ENCODE assay signal across 8 cellular contexts in the genomic region with DNA sequence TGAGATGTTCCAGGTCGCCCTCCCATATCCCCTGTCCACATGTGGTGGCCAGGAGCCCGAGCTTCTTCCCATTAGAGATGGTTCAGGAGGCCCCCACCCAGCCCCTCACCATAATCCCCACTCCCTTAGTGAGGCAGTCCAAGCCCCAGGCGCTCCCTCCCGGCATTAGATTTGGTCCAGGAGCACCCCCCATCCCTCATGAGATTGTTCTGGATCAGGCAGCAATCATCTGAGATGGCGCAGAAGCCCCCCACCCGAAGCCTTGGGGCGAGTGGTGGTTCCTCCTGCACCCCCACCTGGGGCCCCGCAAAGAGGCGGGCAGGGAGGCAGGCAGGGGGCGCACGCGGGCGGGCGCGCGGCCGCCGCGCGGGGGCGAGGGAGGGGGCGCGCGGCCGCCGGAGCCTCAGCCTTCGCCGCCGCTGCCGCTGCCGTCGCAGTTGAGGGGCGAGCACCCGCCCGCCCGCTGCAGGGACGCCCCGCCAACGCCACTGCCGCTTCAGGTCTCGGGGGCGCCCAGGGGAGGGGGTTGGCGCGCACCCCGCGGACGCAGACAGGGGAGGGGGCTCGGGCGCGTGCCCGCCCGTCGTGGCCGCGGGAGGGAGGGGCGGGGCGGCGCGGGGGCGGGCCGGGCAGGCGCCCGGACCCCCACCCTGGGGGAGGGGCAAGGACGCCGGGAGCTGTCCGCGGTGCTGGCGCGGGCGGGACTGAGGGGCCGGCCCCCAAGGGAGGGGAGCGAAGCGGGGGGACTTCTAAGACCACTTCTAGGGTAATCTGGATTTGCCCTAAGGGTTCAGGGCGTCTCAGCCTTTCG. TPM values are rescaled to one million over a fixed set of nuclear protein-coding genes. Genes with fewer than 3 reads are reported as not detected.
A peak's percentile ranks its signal among the peaks of the same experiment; 100 is the strongest.
DNase-seq lines count a peak whose midpoint lies in the region; FAIRE-seq and TF ChIP-seq lines count a peak whose summit lies in the region.

No MANE protein-coding gene starts in this region.

- H2AFZ ChIP-seq in SU-DHL-6 (ENCODE audit: low read depth, low read length, severe bottlenecking) (no peak overlapping the region), H1 (ENCODE audit: low read length) (no peak overlapping the region)

- no peak overlapping the region for H2BK15ac ChIP-seq in H1 (ENCODE audit: low read length)

- 4% methylated on average over 5 of the region's 75 CpGs; no CpG with 5 or more reads in 1 of the 2 experiments for WGBS in H1 (ENCODE audit: extremely low coverage in 1 of 2, insufficient coverage in 1 of 2, insufficient read length in 1 of 2, insufficient replicate concordance in 2 of 2, low coverage in 1 of 2, low lambda C conversion rate in 2 of 2, missing lambda C conversion rate in 1 of 2), 2 experiments

- no peak overlapping the region for H3K14ac ChIP-seq in H1 (ENCODE audit: insufficient read length)

- CTCF ChIA-PET in H1 (lab: Charles Lee; ENCODE audit: partially characterized antibody) = interaction anchor here (0.6 to 2.7 kb wide), 16 partner anchors 10 to 1758 kb away, joined by 3 to 10 read pairs (median 3); a partner anchor contains a TSS

- H3K18ac ChIP-seq in H1 (ENCODE audit: extremely low read depth, low read length) = no peak overlapping the region; the same call in 1 of the 2 replicates

- H2AK5ac ChIP-seq in H1 (ENCODE audit: low read depth, low read length) = no peak overlapping the region

- no peaks in the 10 kb centered on the region for H3F3A ChIP-seq in SU-DHL-6 (ENCODE audit: insufficient read depth)

- no peak overlapping the region for H3K4ac ChIP-seq in H1 (replicated peaks; ENCODE audit: insufficient read length, low read depth, low read length)

- H3K23me2 ChIP-seq in H1 (ENCODE audit: low read depth, low read length) = peaks cover 9% of the 10 kb centered on the region

- FAIRE-seq in H1 (lab: Jason Lieb, UNC) = no peak
- FAIRE-seq in GM12891 (lab: Jason Lieb, UNC) = no peak

- H2BK5ac ChIP-seq in H1 (ENCODE audit: low read depth, low read length) = no peak overlapping the region

- peak overlapping the region; percentile 39 for H3K4me3 ChIP-seq in SU-DHL-6 (ENCODE audit: insufficient read depth, low read length, poor library complexity, severe bottlenecking)
- H3K4me3 ChIP-seq in H1 (ENCODE audit: extremely low read depth in 1 of 4, insufficient read depth in 2 of 4, low read depth in 3 of 4, low read length in 4 of 4) = peak overlapping the region in 3 of 4 experiments; percentile 26 to 62 (median 56); a peak in 7 of 8 replicates

- TF ChIP-seq CTCF in 22Rv1 (IDR thresholded peaks at IDR 0.05) (peak; percentile 79), GM13976 (IDR thresholded peaks at IDR 0.05; ENCODE audit: borderline replicate concordance, control extremely low read depth, extremely low read depth, insufficient read depth, missing control alignments) (peak; percentile 26), SU-DHL-6 (IDR thresholded peaks at IDR 0.05; ENCODE audit: insufficient read depth, low read length, poor library complexity, severe bottlenecking) (no peak), H1 (IDR thresholded peaks at IDR 0.05; ENCODE audit: control extremely low read depth in 1 of 3, insufficient read depth in 1 of 3, low read depth in 1 of 3, low read length in 3 of 3) (peak; percentile 35 to 63 (median 43))

- POLR2A ChIA-PET in H1 (lab: Charles Lee; ENCODE audit: partially characterized antibody) = interaction anchor here (0.7 to 1.0 kb wide), 2 partner anchors 83 to 474 kb away, joined by 3 to 4 read pairs; no protein-coding TSS in a partner anchor

- TF ChIP-seq POLR2A in H1 (IDR thresholded peaks at IDR 0.05; ENCODE audit: control extremely low read depth in 1 of 2, low read depth in 2 of 2, low read length in 2 of 2) (no peak), GM12891 (IDR thresholded peaks at IDR 0.05; ENCODE audit: low read depth, low read length) (no peak)

- DNase-seq in GM13976 (ENCODE audit: low spot score) (peak; percentile 62), H1 (ENCODE audit: low read depth in 1 of 2, low spot score in 2 of 2) (peak in 1 of 2 experiments; percentile 92), putamen (ENCODE audit: low spot score) (peak; percentile 11), NK-92 (lab: John Stamatoyannopoulos, UW; ENCODE audit: unreplicated experiment) (no peak), GM12891 (ENCODE audit: insufficient read length, low spot score) (no peak)
- no peak for DNase-seq in activated CD8-positive, alpha-beta memory T cell treated with anti-CD3 and anti-CD28 coated beads, Interleukin-2, amount 50 U/mL, for 4 hours

- peak overlapping the region; percentile 68 for H4K5ac ChIP-seq in H1 (ENCODE audit: insufficient read length, low read depth, low read length)

- no peaks in the 10 kb centered on the region for H3K79me1 ChIP-seq in H1 (ENCODE audit: low read depth, low read length)

- H3K36me3 ChIP-seq in SU-DHL-6 (ENCODE audit: low read length) (no peaks in the 10 kb centered on the region), H1 (ENCODE audit: control insufficient read depth in 2 of 4, insufficient read depth in 4 of 4, low read length in 3 of 4) (no peaks in the 10 kb centered on the region)

- H3K27me3 ChIP-seq in SU-DHL-6 (ENCODE audit: low read length) (no peaks in the 10 kb centered on the region), H1 (replicated peaks in 1 of 4; ENCODE audit: control insufficient read depth in 3 of 4, extremely low read depth in 1 of 4, insufficient read depth in 3 of 4, low read length in 3 of 4) (peaks cover 0 to 4% (median 0%) of the 10 kb centered on the region in 4 experiments; a peak in 2 of 7 replicates)

- no peak for TF ChIP-seq EP300 in H1 (IDR thresholded peaks at IDR 0.05; ENCODE audit: borderline replicate concordance in 1 of 2, low read depth in 2 of 2, low read length in 2 of 2)

- H4K20me1 ChIP-seq in SU-DHL-6 (ENCODE audit: low read depth, low read length) = no peaks in the 10 kb centered on the region
- H4K20me1 ChIP-seq in H1 (replicated peaks in 1 of 2; ENCODE audit: control insufficient read depth in 1 of 2, insufficient read depth in 2 of 2, low read length in 2 of 2) = no peaks in the 10 kb centered on the region

- H2BK120ac ChIP-seq in H1 (replicated peaks; ENCODE audit: low read depth, low read length) = no peak overlapping the region

- H3K9me3 ChIP-seq in SU-DHL-6 (ENCODE audit: insufficient read depth, low read length) (no peaks in the 10 kb centered on the region), H1 (ENCODE audit: insufficient read depth in 2 of 2, low read depth in 1 of 2, low read length in 1 of 2) (peaks cover 0 to 3% of the 10 kb centered on the region in 2 experiments; a peak in 1 of 4 replicates)

- H3K9ac ChIP-seq in SU-DHL-6 (ENCODE audit: low read length) (no peak overlapping the region), H1 (replicated peaks in 1 of 4; ENCODE audit: extremely low read depth in 1 of 4, low read depth in 3 of 4, low read length in 3 of 4) (no peak overlapping the region)

- peak overlapping the region; percentile 31; the same call in 1 of the 2 replicates for H4K8ac ChIP-seq in H1 (ENCODE audit: extremely low read depth, insufficient read depth, low read length)

- H3K23ac ChIP-seq in H1 (ENCODE audit: insufficient read length) = no peak overlapping the region

- H3K4me1 ChIP-seq in H1 (replicated peaks in 1 of 4; ENCODE audit: control insufficient read depth in 3 of 4, insufficient read depth in 4 of 4, low read length in 3 of 4) = peaks cover 0 to 7% (median 4%) of the 10 kb centered on the region in 4 experiments; a peak in 6 of 7 replicates

- peak overlapping the region; percentile 67 for H3K4me2 ChIP-seq in SU-DHL-6 (ENCODE audit: low read depth, low read length, poor library complexity, severe bottlenecking)
- peak overlapping the region; percentile 55 to 64 for H3K4me2 ChIP-seq in H1 (ENCODE audit: insufficient read depth in 1 of 2, low read depth in 2 of 2, low read length in 2 of 2)

- H4K91ac ChIP-seq in H1 (replicated peaks; ENCODE audit: insufficient read length, low read length) = peak overlapping the region; percentile 15

- H2BK20ac ChIP-seq in H1 (ENCODE audit: low read length) = no peak overlapping the region

- TF ChIP-seq RAD21 in H1 (IDR thresholded peaks at IDR 0.05 in 1 of 2, conservative IDR thresholded peaks at IDR 0.05 in 1 of 2; ENCODE audit: low read depth in 2 of 2, low read length in 2 of 2) = no peak

- H3K9me2 ChIP-seq in SU-DHL-6 (replicated peaks; ENCODE audit: insufficient read depth, low read length) = no peaks in the 10 kb centered on the region

- H3K56ac ChIP-seq in H1 (replicated peaks; ENCODE audit: insufficient read length, low read depth, low read length) = no peak overlapping the region

- H3K27ac ChIP-seq in 22Rv1 (peak overlapping the region; percentile 87), SU-DHL-6 (ENCODE audit: low read depth, low read length) (no peak overlapping the region), H1 (ENCODE audit: low read depth, low read length) (no peak overlapping the region; the same call in 1 of the 2 replicates)

- H3K79me2 ChIP-seq in SU-DHL-6 (ENCODE audit: insufficient read depth, low read length) (no peaks in the 10 kb centered on the region), H1 (ENCODE audit: control insufficient read depth in 1 of 2, insufficient read depth in 2 of 2, low read length in 2 of 2) (no peaks in the 10 kb centered on the region)

- in situ Hi-C loops in GM13976 (cut with MboI; ENCODE audit: low sequenced_read_pairs, unreplicated experiment) = no loop called here

- no peak overlapping the region for H2BK12ac ChIP-seq in H1 (ENCODE audit: low read depth, low read length)

TF ChIP-seq in H1, 55 proteins besides CTCF, POLR2A, EP300 and RAD21:
- no peak for TF ChIP-seq SP1 (IDR thresholded peaks at IDR 0.05; ENCODE audit: low read depth, low read length)
- TF ChIP-seq SIN3A (conservative IDR thresholded peaks at IDR 0.05 in 1 of 2, IDR thresholded peaks at IDR 0.05 in 1 of 2; ENCODE audit: low read depth in 1 of 2, low read length in 2 of 2) = peak; percentile 52 to 88; a peak in 1 of 4 replicates
- TF ChIP-seq TAF1 (IDR thresholded peaks at IDR 0.05; ENCODE audit: low read depth, low read length) = 0 out of 2 replicates have a peak, but pooled peaks have one; percentile 15

TF ChIP-seq in GM12891, 5 proteins besides CTCF, POLR2A, EP300 and RAD21 (continues in another document):
- TF ChIP-seq TAF1 (IDR thresholded peaks at IDR 0.05; ENCODE audit: low read depth, low read length) (no peak), PAX5 (IDR thresholded peaks at IDR 0.05; ENCODE audit: insufficient read depth, low read length, severe bottlenecking) (no peak), POLR2AphosphoS5 (IDR thresholded peaks at IDR 0.05; ENCODE audit: low read depth, low read length) (no peak), POU2F2 (IDR thresholded peaks at IDR 0.05; ENCODE audit: low read depth, low read length) (no peak)

RNA-seq across cellular contexts. Expression of a gene that starts 46.4 kb away (rescaled TPM):
- total RNA-seq in H1 (2021; fragmentation: NEBNext Ultra II Directional; extraction: Animal tissue kit (Norgen Biotek cat#: 25700)) = 72.8 and 74.6 TPM in 2 replicates
- polyA plus RNA-seq in H1 (2011; rRNA removed) = 98.8 and 158 TPM in 2 replicates
- 81.1 TPM for polyA plus RNA-seq in H1 (2011; cell fraction: cytosol; rRNA removed)
- 207 TPM for polyA plus RNA-seq in H1 (2011; cell fraction: nucleus; rRNA removed)
- 79.8 to 106 TPM (median 102 TPM) in 4 replicates for polyA plus RNA-seq in H1 (2012, experiment 1 of 2)
- 95.8 TPM for polyA plus RNA-seq in H1 (2012, experiment 2 of 2)
- polyA plus RNA-seq in H1 (2013, experiment 1 of 2) = 79.2 TPM
- 73.3 TPM for polyA plus RNA-seq in H1 (2013, experiment 2 of 2)
- polyA minus RNA-seq in H1 (2011; rRNA and poly(A)+ RNA removed) = 44.1 and 59.2 TPM in 2 replicates
- polyA minus RNA-seq in H1 (2011; cell fraction: cytosol; rRNA and poly(A)+ RNA removed) = 83.1 TPM
- 68.1 TPM for polyA minus RNA-seq in H1 (2011; cell fraction: nucleus; rRNA and poly(A)+ RNA removed)
- polyA plus RNA-seq in GM12891 (2012; ENCODE audit: low read depth, missing spikeins) = 61.3 TPM

Comparison
In these comparisons a context has a peak if more than half of its experiments do, and no peak if none do; other contexts are left out.
1. DNase-seq: peak in GM13976 (single experiment) and putamen (single experiment); none in NK-92 (single experiment), activated CD8-positive, alpha-beta memory T cell treated with anti-CD3 and anti-CD28 coated beads, Interleukin-2, amount 50 U/mL, for 4 hours (single experiment) and GM12891 (single experiment).